13 cellular contexts compared by ENCODE assay signal in the genomic region with DNA sequence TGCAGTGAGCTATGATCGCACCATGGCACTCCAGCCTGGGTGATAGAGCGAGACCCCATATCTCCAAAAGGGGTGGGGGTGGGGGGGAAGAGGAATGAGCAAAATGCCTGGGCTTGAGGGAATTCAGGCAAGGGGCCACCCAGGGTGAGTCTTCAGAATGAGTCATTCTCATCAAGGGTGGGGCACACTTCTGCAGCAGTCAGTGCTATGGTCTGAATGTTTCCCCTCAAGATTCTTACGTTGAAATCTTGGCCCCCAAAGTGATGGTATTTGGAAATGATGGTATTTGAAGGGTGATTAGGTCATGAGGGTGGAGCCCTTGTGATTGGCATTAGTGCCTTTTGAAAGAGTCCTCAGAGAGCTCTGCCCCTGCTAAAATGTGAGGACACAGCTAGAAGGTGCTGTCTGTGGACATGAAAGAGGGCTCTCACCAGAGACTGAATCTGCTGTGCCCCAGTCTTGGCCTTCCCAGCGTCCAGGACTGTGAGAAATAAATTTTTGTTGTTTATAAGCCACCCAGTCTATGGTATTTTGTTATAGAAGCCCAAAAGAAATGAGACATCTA.
DNase-seq lines count a peak whose midpoint lies in the region; ATAC-seq and TF ChIP-seq lines count a peak whose summit lies in the region.
"Had no signal": no experiment of that assay in that cellular context is flagged by ENCODE, and none has a peak within 500 bp of the region (broad histone marks: within the 10 kb centered on the region; RNA-seq: fewer than 3 reads in every experiment).

No MANE protein-coding gene starts in this region.

- H3K36me3 ChIP-seq in DOHH2 (ENCODE audit: control insufficient read depth, low read length) (no peaks in the 10 kb centered on the region), MG63 (no peaks in the 10 kb centered on the region), osteoblast (ENCODE audit: insufficient read depth, low read length) (no peaks in the 10 kb centered on the region), gastrocnemius medialis (no peaks in the 10 kb centered on the region)

- H3F3A ChIP-seq in DOHH2 (ENCODE audit: control insufficient read depth, insufficient read depth), result no peaks in the 10 kb centered on the region

- no peaks in the 10 kb centered on the region for H4K20me1 ChIP-seq in DOHH2 (ENCODE audit: control insufficient read depth, insufficient read depth, low read depth, low read length)
- no peaks in the 10 kb centered on the region for H4K20me1 ChIP-seq in osteoblast (ENCODE audit: insufficient read depth, low read length)

- H3K79me2 ChIP-seq in DOHH2 (ENCODE audit: control insufficient read depth, low read length) (no peaks in the 10 kb centered on the region), osteoblast (ENCODE audit: insufficient read depth, low read length) (no peaks in the 10 kb centered on the region)
- H3K79me2 ChIP-seq: parathyroid adenoma had no signal

- no peak for TF ChIP-seq POLR2A in gastrocnemius medialis (IDR thresholded peaks at IDR 0.05)

- H3K9me3 ChIP-seq in DOHH2 (ENCODE audit: control insufficient read depth, insufficient read depth, low read length) (no peaks in the 10 kb centered on the region), MG63 (no peaks in the 10 kb centered on the region), osteoblast (ENCODE audit: low read depth, low read length) (no peaks in the 10 kb centered on the region), gastrocnemius medialis (no peaks in the 10 kb centered on the region)

- H3K27me3 ChIP-seq in DOHH2 (ENCODE audit: control insufficient read depth, low read length) (peaks cover 29% of the 10 kb centered on the region), MG63 (no peaks in the 10 kb centered on the region), osteoblast (ENCODE audit: insufficient read depth, low read length) (peaks cover 15% of the 10 kb centered on the region), gastrocnemius medialis (peaks cover 0 to 4% (median 0%) of the 10 kb centered on the region in 3 donors)

- no peaks in the 10 kb centered on the region for H3K36me3 Mint-ChIP-seq in dendritic cell treated with granulocyte-macrophage colony-stimulating factor and Interleukin-4, amounts not matched to agents 40 ng/mL and 50 ng/mL, for 4 days (ENCODE audit: low read depth)
- H3K36me3 Mint-ChIP-seq: stimulated activated effector memory CD8-positive, alpha-beta T cell treated with anti-CD3 and anti-CD28 coated beads, Interleukin-12 subunit alpha, Interleukin-12 subunit beta, amount 100 ng/mL, for 72 hours had no signal

- H3K9me3 Mint-ChIP-seq in dendritic cell treated with granulocyte-macrophage colony-stimulating factor and Interleukin-4, amounts not matched to agents 40 ng/mL and 50 ng/mL, for 4 days, result no peaks in the 10 kb centered on the region
- H3K9me3 Mint-ChIP-seq: stimulated activated effector memory CD8-positive, alpha-beta T cell treated with anti-CD3 and anti-CD28 coated beads, Interleukin-12 subunit alpha, Interleukin-12 subunit beta, amount 100 ng/mL, for 72 hours had no signal

- no peak for ATAC-seq in HG03378 (IDR thresholded peaks at IDR 0.05; ENCODE audit: unreplicated experiment)
- ATAC-seq in gastrocnemius medialis, result no peak

- H3K4me1 ChIP-seq in DOHH2 (ENCODE audit: control insufficient read depth, low read length), result peaks cover 16% of the 10 kb centered on the region
- peaks cover 9% of the 10 kb centered on the region for H3K4me1 ChIP-seq in osteoblast (ENCODE audit: insufficient read depth, low read length)
- H3K4me1 ChIP-seq in gastrocnemius medialis, result no peaks in the 10 kb centered on the region
- H3K4me1 ChIP-seq: parathyroid adenoma had no signal

- no peak overlapping the region for H3K4me3 ChIP-seq in DOHH2 (ENCODE audit: low read length)
- no peak overlapping the region for H3K4me3 ChIP-seq in MG63
- H3K4me3 ChIP-seq in osteoblast (ENCODE audit: insufficient read depth, low read length), result no peak overlapping the region
- no peak overlapping the region for H3K4me3 ChIP-seq in gastrocnemius medialis

- H3K9me2 ChIP-seq in DOHH2 (replicated peaks; ENCODE audit: control insufficient read depth, low read length), result no peaks in the 10 kb centered on the region

- H3K27ac ChIP-seq in DOHH2 (ENCODE audit: low read depth, low read length) (no peak overlapping the region), osteoblast (ENCODE audit: low read depth, low read length) (no peak overlapping the region), gastrocnemius medialis (no peak overlapping the region)
- H3K27ac ChIP-seq: parathyroid adenoma had no signal

- H3K27ac Mint-ChIP-seq in dendritic cell treated with granulocyte-macrophage colony-stimulating factor and Interleukin-4, amounts not matched to agents 40 ng/mL and 50 ng/mL, for 4 days, result peak overlapping the region; percentile 82
- H3K27ac Mint-ChIP-seq: H9; stimulated activated effector memory CD8-positive, alpha-beta T cell treated with anti-CD3 and anti-CD28 coated beads, Interleukin-12 subunit alpha, Interleukin-12 subunit beta, amount 100 ng/mL, for 72 hours had no signal

- peaks cover 2% of the 10 kb centered on the region for H3K27me3 Mint-ChIP-seq in dendritic cell treated with granulocyte-macrophage colony-stimulating factor and Interleukin-4, amounts not matched to agents 40 ng/mL and 50 ng/mL, for 4 days

- H3K4me1 Mint-ChIP-seq in dendritic cell treated with granulocyte-macrophage colony-stimulating factor and Interleukin-4, amounts not matched to agents 40 ng/mL and 50 ng/mL, for 4 days (ENCODE audit: low read depth), result peaks cover 64% of the 10 kb centered on the region

- H3K4me3 Mint-ChIP-seq in dendritic cell treated with granulocyte-macrophage colony-stimulating factor and Interleukin-4, amounts not matched to agents 40 ng/mL and 50 ng/mL, for 4 days, result no peak overlapping the region
- H3K4me3 Mint-ChIP-seq: H9 had no signal

- DNase-seq in MG63, result peak; percentile 62
- DNase-seq in osteoblast (ENCODE audit: insufficient read length, low spot score, missing footprints), result peak; percentile 91
- no peak for DNase-seq in GF-D8 (lab: John Stamatoyannopoulos, UW)
- no peak for DNase-seq in gastrocnemius medialis
- DNase-seq: activated naive CD4-positive, alpha-beta T cell; cortex of kidney; H9; NCI-H2081 treated with DMSO at 0.1 percent for 48 hours had no signal

- in situ Hi-C loops in gastrocnemius medialis (cut with MboI; ENCODE audit: low sequenced_read_pairs in 4 of 4), result no loop called here

- H2AFZ ChIP-seq in osteoblast (ENCODE audit: low read length), result no peak overlapping the region
- H2AFZ ChIP-seq: parathyroid adenoma had no signal

- TF ChIP-seq CTCF in DOHH2 (IDR thresholded peaks at IDR 0.05; ENCODE audit: low read depth, low read length, poor library complexity, severe bottlenecking) (no peak), osteoblast (IDR thresholded peaks at IDR 0.05; ENCODE audit: extremely low read depth, low read depth, low read length) (no peak), gastrocnemius medialis (IDR thresholded peaks at IDR 0.05 in 4 of 5, conservative IDR thresholded peaks at IDR 0.05 in 1 of 5) (no peak)

- intact Hi-C loops in dendritic cell treated with granulocyte-macrophage colony-stimulating factor and Interleukin-4, amounts not matched to agents 40 ng/mL and 50 ng/mL, for 4 days (cut with micrococcal nuclease), result no loop called here
- intact Hi-C loops in gastrocnemius medialis (cut with DNase I; ENCODE audit: low total_unique reads), result no loop called here

- H3K4me2 ChIP-seq in DOHH2 (ENCODE audit: low read length), result peak overlapping the region; percentile 20; the same call in 1 of the 2 replicates
- no peak overlapping the region for H3K4me2 ChIP-seq in osteoblast (ENCODE audit: insufficient read depth, low read length)

Comparison
In these comparisons a context has a peak if more than half of its experiments do, and no peak if none do; other contexts are left out.
1. DNase-seq: peak in MG63 (single experiment) and osteoblast (single experiment); none in GF-D8 (single experiment) and gastrocnemius medialis (0 of 2).